Comparison of ENCODE assay signal across 17 cellular contexts in genomic region chr16:84356176-84356575, GRCh38. TPM values are rescaled to one million over a fixed set of nuclear protein-coding genes. Genes with fewer than 3 reads are reported as not detected.
DNase-seq lines count a peak whose midpoint lies in the region; ATAC-seq and TF ChIP-seq lines count a peak whose summit lies in the region.
"Had no signal": no experiment of that assay in that cellular context is flagged by ENCODE, and none has a peak within 500 bp of the region (broad histone marks: within the 10 kb centered on the region; RNA-seq: fewer than 3 reads in every experiment).

No MANE protein-coding gene starts in this region.

- H3K23ac ChIP-seq in neuronal stem cell (ENCODE audit: low read depth, low read length, poor library complexity), result peak overlapping the region; percentile 49

- H4K20me1 ChIP-seq in PC-9 (ENCODE audit: insufficient read depth), result no peaks in the 10 kb centered on the region

- no peak overlapping the region for H3K14ac ChIP-seq in neuronal stem cell (ENCODE audit: low read length)

- H2BK12ac ChIP-seq in neuronal stem cell (ENCODE audit: low read length), result peak overlapping the region; percentile 87

- CTCF ChIA-PET in PC-9 (lab: Charles Lee), result no interaction called here

- H3K4ac ChIP-seq in neuronal stem cell (ENCODE audit: low read length), result no peak overlapping the region

- POLR2A ChIA-PET in PC-9 (lab: Charles Lee; ENCODE audit: unreplicated experiment), result no interaction called here

- peak overlapping the region; percentile 90 for H2BK15ac ChIP-seq in neuronal stem cell (ENCODE audit: low read length)

- H3K27me3 ChIP-seq in PC-9 (ENCODE audit: insufficient read depth, low read depth) (no peaks in the 10 kb centered on the region), colonic mucosa (no peaks in the 10 kb centered on the region), neuronal stem cell (ENCODE audit: control insufficient read depth in 3 of 3, insufficient read depth in 3 of 3, low read depth in 1 of 3, low read length in 3 of 3) (no peaks in the 10 kb centered on the region), esophagus muscularis mucosa (no peaks in the 10 kb centered on the region)

- BruUV-seq in PC-9 (replicated peaks; lab: Mats Ljungman, UMichigan), result no TSS peak

- intact Hi-C loops in PC-9 (cut with micrococcal nuclease; ENCODE audit: unreplicated experiment) (loop anchor here (1.0 kb wide), 1 partner anchor 263 kb away; no protein-coding TSS in a partner anchor), colonic mucosa (cut with DNase I) (no loop called here), esophagus muscularis mucosa (cut with DNase I) (no loop called here)

- H2BK5ac ChIP-seq in neuronal stem cell (ENCODE audit: low read length), result peak overlapping the region; percentile 42

- H2AK5ac ChIP-seq in neuronal stem cell (ENCODE audit: low read depth, low read length), result peak overlapping the region; percentile 97

- no peaks in the 10 kb centered on the region for H3K9me3 ChIP-seq in PC-9 (ENCODE audit: insufficient read depth, low read depth)
- no peaks in the 10 kb centered on the region for H3K9me3 ChIP-seq in colonic mucosa
- H3K9me3 ChIP-seq in neuronal stem cell (replicated peaks in 1 of 2; ENCODE audit: control insufficient read depth in 2 of 2, insufficient read depth in 1 of 2, low read depth in 1 of 2, low read length in 2 of 2), result no peaks in the 10 kb centered on the region
- H3K9me3 ChIP-seq in esophagus muscularis mucosa, result no peaks in the 10 kb centered on the region

- TF ChIP-seq POLR2A in esophagus muscularis mucosa (IDR thresholded peaks at IDR 0.05; ENCODE audit: low read depth), result no peak

- H2AFZ ChIP-seq in PC-9 (no peak overlapping the region), neuronal stem cell (ENCODE audit: low read length) (no peak overlapping the region)

- no peaks in the 10 kb centered on the region for H3K79me2 ChIP-seq in PC-9 (ENCODE audit: low read depth)

- H3F3A ChIP-seq in PC-9 (ENCODE audit: insufficient read depth, low read depth), result peaks cover 36% of the 10 kb centered on the region

- H4K8ac ChIP-seq in neuronal stem cell (ENCODE audit: low read depth, low read length), result no peak overlapping the region

- no peak for DNase-seq in PC-9
- no peak for DNase-seq in colonic mucosa
- no peak for DNase-seq in neuronal stem cell (ENCODE audit: low spot score)
- no peak for DNase-seq in NCI-H1092 treated with DMSO at 0.1 percent for 48 hours (lab: John Stamatoyannopoulos, UW)
- DNase-seq in HK-2 (ENCODE audit: unreplicated experiment), result no peak
- no peak for DNase-seq in esophagus muscularis mucosa (ENCODE audit: extremely low spot score)
- DNase-seq: GF-D8; H9; NCI-H187; NK-92 treated with Interleukin-12 subunit alpha and Interleukin-12 subunit beta, amount 100 ng/mL, for 24 hours; OCI-M1 had no signal

- H3K36me3 ChIP-seq in PC-9 (ENCODE audit: low read depth), result no peaks in the 10 kb centered on the region
- H3K36me3 ChIP-seq in colonic mucosa, result no peaks in the 10 kb centered on the region
- no peaks in the 10 kb centered on the region for H3K36me3 ChIP-seq in neuronal stem cell (replicated peaks in 1 of 2; ENCODE audit: control insufficient read depth in 2 of 2, insufficient read depth in 2 of 2, low read length in 2 of 2)
- H3K36me3 ChIP-seq in esophagus muscularis mucosa, result no peaks in the 10 kb centered on the region

- no CpG with 5 or more reads among the region's 10 CpGs for WGBS in neuronal stem cell (ENCODE audit: extremely low coverage in 2 of 2, insufficient read length in 2 of 2, insufficient replicate concordance in 1 of 2), 2 donors
- 90% methylated on average over 10 of the region's 10 CpGs for WGBS in esophagus muscularis mucosa

- H3K9me2 ChIP-seq in PC-9 (ENCODE audit: insufficient read depth), result no peaks in the 10 kb centered on the region

- H3K18ac ChIP-seq in neuronal stem cell (ENCODE audit: low read length), result peak overlapping the region; percentile 93

- H2BK120ac ChIP-seq in neuronal stem cell (ENCODE audit: low read depth, low read length), result peak overlapping the region; percentile 93

- no peak for TF ChIP-seq EP300 in esophagus muscularis mucosa (IDR thresholded peaks at IDR 0.05)

- H3K4me2 ChIP-seq in PC-9 (peak overlapping the region; percentile 83), neuronal stem cell (ENCODE audit: insufficient read depth, low read length, poor library complexity, severe bottlenecking) (no peak overlapping the region)

- no peaks in the 10 kb centered on the region for H3K79me1 ChIP-seq in neuronal stem cell (ENCODE audit: low read depth, low read length)

- no peak overlapping the region for H4K91ac ChIP-seq in neuronal stem cell (ENCODE audit: low read depth, low read length, poor library complexity)

- H3K4me3 ChIP-seq in PC-9 (no peak overlapping the region), colonic mucosa (no peak overlapping the region), neuronal stem cell (ENCODE audit: low read length in 2 of 2) (no peak overlapping the region), esophagus muscularis mucosa (no peak overlapping the region)

- H3K27ac ChIP-seq in 22Rv1 (peak overlapping the region; percentile 32; the same call in 1 of the 2 replicates), PC-9 (peak overlapping the region; percentile 83), colonic mucosa (peak overlapping the region; percentile 8), neuronal stem cell (replicated peaks; ENCODE audit: low read length) (peak overlapping the region; percentile 50), esophagus muscularis mucosa (replicated peaks in 1 of 4) (no peak overlapping the region)
- H3K27ac ChIP-seq: RWPE1 had no signal

- peaks cover 58% of the 10 kb centered on the region for H3K4me1 ChIP-seq in PC-9 (replicated peaks; ENCODE audit: insufficient read depth)
- H3K4me1 ChIP-seq in colonic mucosa, result peaks cover 11% of the 10 kb centered on the region
- peaks cover 25 to 38% of the 10 kb centered on the region in 2 donors for H3K4me1 ChIP-seq in neuronal stem cell (ENCODE audit: control insufficient read depth in 2 of 2, insufficient read depth in 1 of 2, low read depth in 1 of 2, low read length in 2 of 2)
- H3K4me1 ChIP-seq in esophagus muscularis mucosa, result peaks cover 0 to 16% (median 12%) of the 10 kb centered on the region in 4 donors

- no peak for ATAC-seq in GM21390 (IDR thresholded peaks at IDR 0.05; ENCODE audit: unreplicated experiment)

- H3K9ac ChIP-seq in colonic mucosa (ENCODE audit: low read depth in 2 of 2, low read length in 2 of 2) (peak overlapping the region; percentile 18 to 28), neuronal stem cell (ENCODE audit: low read depth, low read length, poor library complexity) (no peak overlapping the region)

- TF ChIP-seq CTCF in 22Rv1 (IDR thresholded peaks at IDR 0.05) (no peak), PC-9 (conservative IDR thresholded peaks at IDR 0.05) (no peak), colonic mucosa (IDR thresholded peaks at IDR 0.05) (no peak), esophagus muscularis mucosa (IDR thresholded peaks at IDR 0.05) (no peak)

RNA-seq across cellular contexts. Expression of gene ATP2C2, which starts 12.2 kb away (rescaled TPM):
- total RNA-seq in PC-9 (2021) (11.9 and 17.2 TPM in 2 replicates), colonic mucosa (100 to 1,000 TPM; 126 to 220 TPM), esophagus muscularis mucosa (under 1 TPM in 1 of 4 donors, not detected in 3; 0.86 TPM)
- 0.24 TPM for polyA plus RNA-seq in neuronal stem cell (2013, experiment 1 of 2)
- polyA plus RNA-seq in neuronal stem cell (2013, experiment 2 of 2), result 0.47 TPM
- total RNA-seq: Daoy, HT1080, LHCN-M2 had no signal

Comparison
In these comparisons a context has a peak if more than half of its experiments do, and no peak if none do; other contexts are left out.
1. H3K27ac ChIP-seq: peak in 22Rv1 (single experiment), PC-9 (single experiment), colonic mucosa (single experiment) and neuronal stem cell (single experiment); none in esophagus muscularis mucosa (0 of 4).